ENCODE assay signal across 24 cellular contexts in genomic region chr16:20859699-20860098, GRCh38. TPM values are rescaled to one million over a fixed set of nuclear protein-coding genes. Genes with fewer than 3 reads are reported as not detected.
DNase-seq lines count a peak whose midpoint lies in the region; ATAC-seq and TF ChIP-seq lines count a peak whose summit lies in the region.
"Had no signal": no experiment of that assay in that cellular context is flagged by ENCODE, and none has a peak within 500 bp of the region (broad histone marks: within the 10 kb centered on the region; RNA-seq: fewer than 3 reads in every experiment).

No MANE protein-coding gene starts in this region.

- no peak overlapping the region for H3K18ac ChIP-seq in mesenchymal stem cell (ENCODE audit: low read depth in 1 of 2, low read length in 2 of 2)

- no peak overlapping the region for H2AK5ac ChIP-seq in mesenchymal stem cell (ENCODE audit: low read length, severe bottlenecking)

- H2BK12ac ChIP-seq in mesenchymal stem cell (ENCODE audit: low read length in 2 of 2): no peak overlapping the region

- H3K4me1 Mint-ChIP-seq in endothelial cell (ENCODE audit: unreplicated experiment) (peaks cover 18% of the 10 kb centered on the region), CD14-positive monocyte (no peaks in the 10 kb centered on the region)

- no peak for DNase-seq in Right ventricle myocardium inferior (ENCODE audit: missing footprints)
- DNase-seq in cardiac septum (ENCODE audit: low spot score): no peak
- DNase-seq in endothelial cell (ENCODE audit: low spot score): no peak
- DNase-seq in mesenchymal stem cell: no peak
- DNase-seq in activated CD4-positive, CD25-positive, alpha-beta regulatory T cell (lab: John Stamatoyannopoulos, UW): no peak
- DNase-seq in NCI-H1105 treated with DMSO at 0.1 percent for 48 hours (lab: John Stamatoyannopoulos, UW): no peak
- no peak for DNase-seq in CD14-positive monocyte (ENCODE audit: low spot score)
- DNase-seq: 8988T; activated CD4-positive, alpha-beta T cell treated with anti-CD3 and anti-CD28 coated beads, Interleukin-2, amount 50 U/mL, for 4 hours; activated gamma-delta T cell treated with Interleukin-2 at 50 U/mL for 16 hours; amniotic stem cell; BE2C; Calu3; HCEC 1CT; IMR-90; MM.1S; NCI-H187; NCI-H2227 treated with DMSO at 0.1 percent for 48 hours; PC-3; SJCRH30; stimulated activated CD4-positive, alpha-beta T cell treated with anti-CD3 and anti-CD28 coated beads, Interleukin-12 subunit alpha, Interleukin-12 subunit beta, amount 100 ng/mL, for 4 hours; trophoblast cell had no signal

- H3K36me3 Mint-ChIP-seq in endothelial cell (ENCODE audit: low read depth, unreplicated experiment) (peaks cover 14% of the 10 kb centered on the region), CD14-positive monocyte (peaks cover 43 to 52% of the 10 kb centered on the region in 2 donors)

- no peak for TF ChIP-seq CTCF in endothelial cell (IDR thresholded peaks at IDR 0.05; ENCODE audit: unreplicated experiment)
- TF ChIP-seq CTCF in CD14-positive monocyte (IDR thresholded peaks at IDR 0.05): no peak

- H3K27me3 ChIP-seq in mesenchymal stem cell (ENCODE audit: control insufficient read depth in 1 of 2, insufficient read depth in 1 of 2, low read length in 2 of 2): no peaks in the 10 kb centered on the region
- H3K27me3 ChIP-seq: BE2C, SJCRH30 had no signal

- ATAC-seq in Right ventricle myocardium inferior (peak; percentile 47), GM21447 (IDR thresholded peaks at IDR 0.05; ENCODE audit: unreplicated experiment) (no peak)
- ATAC-seq: PC-3 had no signal

- H4K91ac ChIP-seq in mesenchymal stem cell (ENCODE audit: low read length): no peak overlapping the region

- no peak overlapping the region for H3K23ac ChIP-seq in mesenchymal stem cell (ENCODE audit: low read length in 2 of 2)

- H3K4me3 Mint-ChIP-seq in endothelial cell (ENCODE audit: unreplicated experiment) (no peak overlapping the region), CD14-positive monocyte (no peak overlapping the region)
- H3K4me3 Mint-ChIP-seq: T-helper 1 cell treated with Interleukin-12 subunit alpha and Interleukin-12 subunit beta and Interleukin-4 antibody, amounts not matched to agents 30 μg/mL and 1 μg/mL, for 36 hours had no signal

- no peak overlapping the region for H3K4ac ChIP-seq in mesenchymal stem cell (ENCODE audit: low read depth in 1 of 2, low read length in 2 of 2)

- H2BK120ac ChIP-seq in mesenchymal stem cell (ENCODE audit: low read depth, low read length): no peak overlapping the region

- no peak overlapping the region for H2BK15ac ChIP-seq in mesenchymal stem cell (ENCODE audit: low read depth, poor library complexity, severe bottlenecking)

- intact Hi-C loops in Right ventricle myocardium inferior (cut with DNase I): no loop called here
- intact Hi-C loops in cardiac septum (cut with DNase I): loop anchor here (10.0 kb wide), 1 partner anchor 295 kb away; the partner anchor contains the start of genes DNAH3 and LDAF1
- intact Hi-C loops in CD14-positive monocyte (cut with micrococcal nuclease): loop anchor here in 1 of 2 donors (10.0 kb wide), 1 partner anchor 75 kb away; no protein-coding TSS in a partner anchor

- peaks cover 43% of the 10 kb centered on the region for H3K79me1 ChIP-seq in mesenchymal stem cell (replicated peaks; ENCODE audit: low read length, poor library complexity, severe bottlenecking)

- WGBS in mesenchymal stem cell: over 99% methylated on average over 4 of the region's 4 CpGs

- H3K27me3 Mint-ChIP-seq in endothelial cell (ENCODE audit: unreplicated experiment): no peaks in the 10 kb centered on the region
- peaks cover 0 to 2% (median 0%) of the 10 kb centered on the region in 3 donors for H3K27me3 Mint-ChIP-seq in CD14-positive monocyte (ENCODE audit: low read depth in 3 of 3)

- no peak overlapping the region for H3K4me2 ChIP-seq in mesenchymal stem cell (ENCODE audit: low read length, poor library complexity, severe bottlenecking)

- peaks cover 5% of the 10 kb centered on the region for H3K4me1 ChIP-seq in mesenchymal stem cell (ENCODE audit: control insufficient read depth, insufficient read depth, low read depth, low read length)
- H3K4me1 ChIP-seq: BE2C had no signal

- H4K8ac ChIP-seq in mesenchymal stem cell (ENCODE audit: low read length): no peak overlapping the region

- H2AFZ ChIP-seq in mesenchymal stem cell (ENCODE audit: low read depth, low read length): no peak overlapping the region

- H3K27ac ChIP-seq in mesenchymal stem cell (ENCODE audit: low read length, poor library complexity, severe bottlenecking): no peak overlapping the region
- H3K27ac ChIP-seq: SJCRH30 had no signal

- H3K9me3 Mint-ChIP-seq in endothelial cell (ENCODE audit: unreplicated experiment) (no peaks in the 10 kb centered on the region), CD14-positive monocyte (no peaks in the 10 kb centered on the region)
- H3K9me3 Mint-ChIP-seq: T-helper 1 cell treated with Interleukin-12 subunit alpha and Interleukin-12 subunit beta and Interleukin-4 antibody, amounts not matched to agents 30 μg/mL and 1 μg/mL, for 36 hours had no signal

- H2BK5ac ChIP-seq in mesenchymal stem cell (ENCODE audit: low read depth, low read length, poor library complexity, severe bottlenecking): no peak overlapping the region

- H3K9me3 ChIP-seq in mesenchymal stem cell (ENCODE audit: control insufficient read depth, low read length): no peaks in the 10 kb centered on the region
- H3K9me3 ChIP-seq: BE2C, SJCRH30 had no signal

- H3K9ac ChIP-seq in mesenchymal stem cell (ENCODE audit: low read length): peak overlapping the region; percentile 30

- peaks cover 30 to 75% of the 10 kb centered on the region in 2 experiments for H3K36me3 ChIP-seq in mesenchymal stem cell (ENCODE audit: control insufficient read depth in 1 of 2, insufficient read depth in 2 of 2, low read depth in 1 of 2, low read length in 2 of 2)

- H3K4me3 ChIP-seq in mesenchymal stem cell (ENCODE audit: insufficient read depth in 1 of 2, low read depth in 1 of 2, low read length in 2 of 2): no peak overlapping the region
- H3K4me3 ChIP-seq: SJCRH30 had no signal

- H3K27ac Mint-ChIP-seq in endothelial cell (ENCODE audit: unreplicated experiment) (peak overlapping the region; percentile 12), CD14-positive monocyte (peak overlapping the region in 1 of 7 donors; percentile 16)
- H3K27ac Mint-ChIP-seq: T-helper 1 cell treated with Interleukin-12 subunit alpha and Interleukin-12 subunit beta and Interleukin-4 antibody, amounts not matched to agents 30 μg/mL and 1 μg/mL, for 36 hours had no signal

- H3K14ac ChIP-seq in mesenchymal stem cell (ENCODE audit: low read length in 2 of 2): no peak overlapping the region

RNA-seq across cellular contexts. Expression of gene DCUN1D3, which starts 40.5 kb away (rescaled TPM):
- total RNA-seq in Right ventricle myocardium inferior (15.8 TPM), cardiac septum (10.0 TPM), endothelial cell (ENCODE audit: unreplicated experiment) (17.2 TPM)
- polyA plus RNA-seq in mesenchymal stem cell (2013, experiment 1 of 2): 7.9 TPM
- polyA plus RNA-seq in mesenchymal stem cell (2013, experiment 2 of 2): 8.2 TPM
- 1 to 10 TPM; 1.0 to 1.3 TPM for polyA plus RNA-seq in CD14-positive monocyte

RNA-seq across cellular contexts. Expression of gene LYRM1, which starts 40.9 kb away (rescaled TPM):
- total RNA-seq in Right ventricle myocardium inferior (58.1 TPM), cardiac septum (37.7 TPM), endothelial cell (ENCODE audit: unreplicated experiment) (14.0 TPM)
- 17.2 TPM for polyA plus RNA-seq in mesenchymal stem cell (2013, experiment 1 of 2)
- 14.6 TPM for polyA plus RNA-seq in mesenchymal stem cell (2013, experiment 2 of 2)
- 10 to 100 TPM; 25.5 to 29.5 TPM for polyA plus RNA-seq in CD14-positive monocyte

RNA-seq across cellular contexts. Expression of gene REXO5, which starts 53.4 kb away (rescaled TPM):
- total RNA-seq in Right ventricle myocardium inferior: 5.8 TPM
- 3.0 TPM for total RNA-seq in cardiac septum
- total RNA-seq in endothelial cell (ENCODE audit: unreplicated experiment): 2.4 TPM
- 0.88 TPM for polyA plus RNA-seq in mesenchymal stem cell (2013, experiment 1 of 2)
- 1.2 TPM for polyA plus RNA-seq in mesenchymal stem cell (2013, experiment 2 of 2)
- polyA plus RNA-seq in CD14-positive monocyte: 1 to 10 TPM in 1 of 2 donors, under 1 TPM in 1; 0.52 to 1.4 TPM

RNA-seq across cellular contexts. Expression of gene ERI2, which starts 53.4 kb away (rescaled TPM):
- 9.1 TPM for total RNA-seq in Right ventricle myocardium inferior
- 9.8 TPM for total RNA-seq in cardiac septum
- 7.1 TPM for total RNA-seq in endothelial cell (ENCODE audit: unreplicated experiment)
- polyA plus RNA-seq in mesenchymal stem cell (2013, experiment 1 of 2): 5.4 TPM
- polyA plus RNA-seq in mesenchymal stem cell (2013, experiment 2 of 2): 5.5 TPM
- 10 to 100 TPM; 10.4 to 10.5 TPM for polyA plus RNA-seq in CD14-positive monocyte
